8 cellular contexts compared by ENCODE assay signal in genomic region chr1:39047374-39048229, GRCh38. TPM values are rescaled to one million over a fixed set of nuclear protein-coding genes. Genes with fewer than 3 reads are reported as not detected.
DNase-seq lines count a peak whose midpoint lies in the region; ATAC-seq and TF ChIP-seq lines count a peak whose summit lies in the region.

No MANE protein-coding gene starts in this region.

- no peak for TF ChIP-seq POLR2A in transverse colon (IDR thresholded peaks at IDR 0.05)

- 70% methylated on average over 12 of the region's 12 CpGs; no CpG with 5 or more reads in 1 of the 2 donors for WGBS in transverse colon (ENCODE audit: low coverage in 1 of 2), 2 donors

- no peak for TF ChIP-seq EP300 in transverse colon (IDR thresholded peaks at IDR 0.05; ENCODE audit: low read depth)

- CTCF ChIA-PET in HEK293T (lab: Yijun Ruan, JAX), result no interaction called here

- H3K36me3 ChIP-seq in transverse colon, result peaks cover 0 to 4% (median 0%) of the 10 kb centered on the region in 4 donors

- no peak for TF ChIP-seq CTCF in transverse colon (IDR thresholded peaks at IDR 0.05)

- DNase-seq in SIG-M5 treated with dmso at 0.1 percent for 504 hours (lab: John Stamatoyannopoulos, UW; ENCODE audit: unreplicated experiment), result peak; percentile 11
- DNase-seq in SIG-M5 (lab: John Stamatoyannopoulos, UW), result no peak
- DNase-seq in amniotic epithelial cell (ENCODE audit: low read depth), result peak; percentile 97
- DNase-seq in kidney glomerular epithelial cell (lab: John Stamatoyannopoulos, UW), result peak; percentile 92
- no peak for DNase-seq in transverse colon
- no peak for DNase-seq in HuH-7.5 (ENCODE audit: low spot score)
- DNase-seq in HEK293T (ENCODE audit: extremely low spot score), result no peak

- ATAC-seq in GM18868 (IDR thresholded peaks at IDR 0.05; ENCODE audit: unreplicated experiment), result no peak

- no peak overlapping the region for H3K4me3 ChIP-seq in transverse colon

- in situ Hi-C loops in transverse colon (cut with MboI; ENCODE audit: low pct_ligation_motif_present in 1 of 4, low pct_unique_long_range_greater_than_20kb in 1 of 4, low sequenced_read_pairs in 3 of 4), result no loop called here

- intact Hi-C loops in transverse colon (cut with DNase I; ENCODE audit: low total_unique reads), result no loop called here

- no peaks in the 10 kb centered on the region for H3K4me1 ChIP-seq in transverse colon

- no peaks in the 10 kb centered on the region for H3K27me3 ChIP-seq in transverse colon

- H3K27ac ChIP-seq in transverse colon, result peak overlapping the region in 3 of 4 donors; percentile 7 to 47 (median 42)

- no peaks in the 10 kb centered on the region for H3K9me3 ChIP-seq in transverse colon

- POLR2A ChIA-PET in HEK293T (lab: Yijun Ruan, JAX), result interaction anchor here (1.7 kb wide), 1 partner anchor 21 kb away, joined by 6 read pairs; the partner anchor contains the start of gene NDUFS5

TF ChIP-seq in HEK293T, 16 proteins besides CTCF, POLR2A, EP300 and RAD21:
- TF ChIP-seq FOXM1 (IDR thresholded peaks at IDR 0.05; ENCODE audit: borderline replicate concordance), result no peak
- no peak for TF ChIP-seq ZNF384 (IDR thresholded peaks at IDR 0.05)

RNA-seq across cellular contexts. Expression of gene NDUFS5, which starts 21.5 kb away (rescaled TPM):
- 100 to 1,000 TPM in 3 of 4 donors, 10 to 100 TPM in 1; 99.9 to 418 (median 312) TPM for total RNA-seq in transverse colon

RNA-seq across cellular contexts. Expression of gene AKIRIN1, which starts 56.5 kb away (rescaled TPM):
- 10 to 100 TPM; 38.5 to 70.7 (median 48.3) TPM for total RNA-seq in transverse colon

Comparison
In these comparisons a context has a peak if more than half of its experiments do, and no peak if none do; other contexts are left out.
1. DNase-seq: peak in SIG-M5 treated with dmso at 0.1 percent for 504 hours (single experiment), amniotic epithelial cell (single experiment) and kidney glomerular epithelial cell (single experiment); none in SIG-M5 (single experiment), transverse colon (single experiment), HuH-7.5 (single experiment) and HEK293T (single experiment).